In genomic region chr20:63522091-63522868, GRCh38 we compare ENCODE assay signal across 8 cellular contexts. TPM values are rescaled to one million over a fixed set of nuclear protein-coding genes. Genes with fewer than 3 reads are reported as not detected.
DNase-seq lines count a peak whose midpoint lies in the region; ATAC-seq and TF ChIP-seq lines count a peak whose summit lies in the region.

No MANE protein-coding gene starts in this region.

- 60 to 72% methylated on average over 13 of the region's 13 CpGs for WGBS in esophagus, 2 donors
- WGBS in neuronal stem cell (ENCODE audit: extremely low coverage in 2 of 2, insufficient read length in 2 of 2, insufficient replicate concordance in 1 of 2), 2 donors, result no CpG with 5 or more reads among the region's 13 CpGs

- peak in 1 of 7 experiments; percentile 3 for DNase-seq in CD8-positive, alpha-beta T cell
- DNase-seq in SJSA1 (ENCODE audit: low read depth in 1 of 2, low spot score in 2 of 2), result no peak
- no peak for DNase-seq in neuronal stem cell (ENCODE audit: low spot score)
- DNase-seq in NCI-H774 (lab: John Stamatoyannopoulos, UW), result no peak
- DNase-seq in SKM-1 treated with dmso at 0.1 percent for 144 hours (lab: John Stamatoyannopoulos, UW; ENCODE audit: unreplicated experiment), result no peak
- DNase-seq in COR-L47 (lab: John Stamatoyannopoulos, UW), result no peak
- no peak for DNase-seq in NCI-H446 (lab: John Stamatoyannopoulos, UW)

- H2BK120ac ChIP-seq in neuronal stem cell (ENCODE audit: low read depth, low read length), result peak overlapping the region; percentile 28

- no peak overlapping the region for H2BK15ac ChIP-seq in neuronal stem cell (ENCODE audit: low read length)

- peak overlapping the region; percentile 71 for H2BK5ac ChIP-seq in neuronal stem cell (ENCODE audit: low read length)

- no peak overlapping the region for H3K27ac ChIP-seq in CD8-positive, alpha-beta T cell (ENCODE audit: low read depth, low read length)
- H3K27ac ChIP-seq in SJSA1, result no peak overlapping the region
- H3K27ac ChIP-seq in esophagus (ENCODE audit: low read depth in 2 of 2, low read length in 1 of 2), result peak overlapping the region; percentile 73 to 85
- H3K27ac ChIP-seq in neuronal stem cell (replicated peaks; ENCODE audit: low read length), result no peak overlapping the region

- peak overlapping the region; percentile 37 for H3K4me2 ChIP-seq in neuronal stem cell (ENCODE audit: insufficient read depth, low read length, poor library complexity, severe bottlenecking)

- peaks cover 4% of the 10 kb centered on the region for H3K9me3 Mint-ChIP-seq in CD8-positive, alpha-beta T cell

- H3K4me1 ChIP-seq in CD8-positive, alpha-beta T cell (ENCODE audit: insufficient read depth, low read length), result peaks cover 21% of the 10 kb centered on the region
- H3K4me1 ChIP-seq in SJSA1 (replicated peaks), result peaks cover 17% of the 10 kb centered on the region
- H3K4me1 ChIP-seq in esophagus (ENCODE audit: control insufficient read depth in 2 of 2, insufficient read depth in 2 of 2, low read length in 1 of 2), result peaks cover 0 to 17% of the 10 kb centered on the region in 2 donors
- H3K4me1 ChIP-seq in neuronal stem cell (ENCODE audit: control insufficient read depth in 2 of 2, insufficient read depth in 1 of 2, low read depth in 1 of 2, low read length in 2 of 2), result peaks cover 13 to 15% of the 10 kb centered on the region in 2 donors

- H3K23ac ChIP-seq in neuronal stem cell (ENCODE audit: low read depth, low read length, poor library complexity), result peak overlapping the region; percentile 37

- H3K36me3 ChIP-seq in CD8-positive, alpha-beta T cell (ENCODE audit: insufficient read depth, low read length), result peaks cover 18% of the 10 kb centered on the region
- H3K36me3 ChIP-seq in SJSA1 (peaks cover 26% of the 10 kb centered on the region), esophagus (ENCODE audit: control insufficient read depth in 2 of 2, insufficient read depth in 2 of 2, low read length in 1 of 2) (peaks cover 0 to 19% of the 10 kb centered on the region in 2 donors), neuronal stem cell (replicated peaks in 1 of 2; ENCODE audit: control insufficient read depth in 2 of 2, insufficient read depth in 2 of 2, low read length in 2 of 2) (peaks cover 19 to 45% of the 10 kb centered on the region in 2 donors)

- peak overlapping the region; percentile 97 for H2AK5ac ChIP-seq in neuronal stem cell (ENCODE audit: low read depth, low read length)

- H2AFZ ChIP-seq in neuronal stem cell (ENCODE audit: low read length), result no peak overlapping the region

- H3K36me3 Mint-ChIP-seq in CD8-positive, alpha-beta T cell, result peaks cover 22% of the 10 kb centered on the region

- peak overlapping the region; percentile 63 for H3K9ac ChIP-seq in neuronal stem cell (ENCODE audit: low read depth, low read length, poor library complexity)

- POLR2A ChIA-PET in CD8-positive, alpha-beta T cell (lab: Charles Lee), result interaction anchor here (0.6 to 6.0 kb wide), 10 partner anchors 8 to 561 kb away, joined by 3 to 57 read pairs (median 6); partner anchors contain the start of genes LKAAEAR1, PTK6, SLC2A4RG and TPD52L2

- H3K27me3 ChIP-seq in CD8-positive, alpha-beta T cell (ENCODE audit: insufficient read depth, low read length), result no peaks in the 10 kb centered on the region
- no peaks in the 10 kb centered on the region for H3K27me3 ChIP-seq in SJSA1 (replicated peaks)
- no peaks in the 10 kb centered on the region for H3K27me3 ChIP-seq in esophagus (ENCODE audit: control insufficient read depth in 1 of 2, insufficient read depth in 2 of 2, low read length in 2 of 2)
- H3K27me3 ChIP-seq in neuronal stem cell (ENCODE audit: control insufficient read depth in 3 of 3, insufficient read depth in 3 of 3, low read depth in 1 of 3, low read length in 3 of 3), result peaks cover 0 to 3% (median 0%) of the 10 kb centered on the region in 3 experiments

- intact Hi-C loops in CD8-positive, alpha-beta T cell (cut with DNase I, micrococcal nuclease), result loop anchor here in 1 of 2 experiments (5.0 to 10.0 kb wide), 2 partner anchors 87 to 1285 kb away; partner anchors contain the start of gene OSBPL2

- ATAC-seq in CD8-positive, alpha-beta T cell, result no peak

- peak overlapping the region; percentile 83 for H3K18ac ChIP-seq in neuronal stem cell (ENCODE audit: low read length)

- H3K4me3 Mint-ChIP-seq in CD8-positive, alpha-beta T cell, result peak overlapping the region; percentile 72

- H3K4ac ChIP-seq in neuronal stem cell (ENCODE audit: low read length), result no peak overlapping the region

- H4K91ac ChIP-seq in neuronal stem cell (ENCODE audit: low read depth, low read length, poor library complexity), result no peak overlapping the region

- no peak overlapping the region for H2BK12ac ChIP-seq in neuronal stem cell (ENCODE audit: low read length)

- CTCF ChIA-PET in CD8-positive, alpha-beta T cell (lab: Charles Lee), result interaction anchor here (1.1 to 2.7 kb wide), 3 partner anchors 15 to 119 kb away, joined by 3 to 16 read pairs (median 6); partner anchors contain the start of gene PTK6

- H3K4me3 ChIP-seq in CD8-positive, alpha-beta T cell (ENCODE audit: low read depth, low read length), result no peak overlapping the region
- peak overlapping the region; percentile 9; the same call in 1 of the 2 replicates for H3K4me3 ChIP-seq in SJSA1
- peak overlapping the region; percentile 51 to 75 for H3K4me3 ChIP-seq in esophagus (ENCODE audit: low read depth in 1 of 2, low read length in 2 of 2)
- H3K4me3 ChIP-seq in neuronal stem cell (ENCODE audit: low read length in 2 of 2), result peak overlapping the region; percentile 8 to 99

- H4K8ac ChIP-seq in neuronal stem cell (ENCODE audit: low read depth, low read length), result no peak overlapping the region

- H3K4me1 Mint-ChIP-seq in CD8-positive, alpha-beta T cell (ENCODE audit: low read depth), result peaks cover 14% of the 10 kb centered on the region

- peaks cover 22% of the 10 kb centered on the region for H3K79me1 ChIP-seq in neuronal stem cell (ENCODE audit: low read depth, low read length)

- H3K9me3 ChIP-seq in CD8-positive, alpha-beta T cell (ENCODE audit: low read length), result no peaks in the 10 kb centered on the region
- H3K9me3 ChIP-seq in SJSA1 (replicated peaks) (peaks cover 5% of the 10 kb centered on the region; the same call in 1 of the 2 replicates), esophagus (ENCODE audit: control insufficient read depth in 2 of 2, insufficient read depth in 1 of 2, low read depth in 1 of 2, low read length in 1 of 2) (peaks cover 0 to 6% of the 10 kb centered on the region in 2 donors), neuronal stem cell (replicated peaks in 1 of 2; ENCODE audit: control insufficient read depth in 2 of 2, insufficient read depth in 1 of 2, low read depth in 1 of 2, low read length in 2 of 2) (peaks cover 12 to 20% of the 10 kb centered on the region in 2 donors)

- H3K27ac Mint-ChIP-seq in CD8-positive, alpha-beta T cell, result peak overlapping the region; percentile 33

- no peak overlapping the region for H3K14ac ChIP-seq in neuronal stem cell (ENCODE audit: low read length)

- TF ChIP-seq CTCF in CD8-positive, alpha-beta T cell (IDR thresholded peaks at IDR 0.05), result no peak

- H3K27me3 Mint-ChIP-seq in CD8-positive, alpha-beta T cell (ENCODE audit: low read depth), result no peaks in the 10 kb centered on the region

RNA-seq across cellular contexts. Expression of gene PPDPF, which starts 1.7 kb away (rescaled TPM):
- 100 to 1,000 TPM; 284 to 287 TPM for total RNA-seq in CD8-positive, alpha-beta T cell
- total RNA-seq in SJSA1 (2014; rRNA removed; shearing (Covaris generic)), result 47.2 and 56.7 TPM in 2 replicates
- 1,000 to 10,000 TPM in 1 of 2 donors, 100 to 1,000 TPM in 1; 615 to 1,105 TPM for polyA plus RNA-seq in esophagus
- 310 TPM for polyA plus RNA-seq in neuronal stem cell (2013, experiment 1 of 2)
- polyA plus RNA-seq in neuronal stem cell (2013, experiment 2 of 2), result 296 TPM

RNA-seq across cellular contexts. Expression of gene PTK6, which starts 14.9 kb away (rescaled TPM):
- total RNA-seq in CD8-positive, alpha-beta T cell, result under 1 TPM; 0.11 to 0.14 TPM
- total RNA-seq in SJSA1 (2014; rRNA removed; shearing (Covaris generic)), result not detected in 2 replicates
- 10 to 100 TPM; 80.1 to 81.6 TPM for polyA plus RNA-seq in esophagus
- not detected for polyA plus RNA-seq in neuronal stem cell (2013, experiment 1 of 2)
- polyA plus RNA-seq in neuronal stem cell (2013, experiment 2 of 2), result not detected

RNA-seq across cellular contexts. Expression of gene EEF1A2, which starts 23.4 kb away (rescaled TPM):
- under 1 TPM; 0.42 to 0.81 TPM for total RNA-seq in CD8-positive, alpha-beta T cell
- total RNA-seq in SJSA1 (2014; rRNA removed; shearing (Covaris generic)), result 5.2 and 13.0 TPM in 2 replicates
- polyA plus RNA-seq in esophagus, result 1 to 10 TPM in 1 of 2 donors, under 1 TPM in 1; 0.86 to 7.3 TPM
- polyA plus RNA-seq in neuronal stem cell (2013, experiment 1 of 2), result 0.57 TPM
- polyA plus RNA-seq in neuronal stem cell (2013, experiment 2 of 2), result 0.96 TPM

RNA-seq across cellular contexts. Expression of gene SRMS, which starts 25.3 kb away (rescaled TPM):
- not detected for total RNA-seq in CD8-positive, alpha-beta T cell
- total RNA-seq in SJSA1 (2014; rRNA removed; shearing (Covaris generic)), result not detected in 2 replicates
- polyA plus RNA-seq in esophagus, result under 1 TPM in 1 of 2 donors, not detected in 1; 0.04 TPM
- polyA plus RNA-seq in neuronal stem cell (2013, experiment 1 of 2), result not detected
- not detected for polyA plus RNA-seq in neuronal stem cell (2013, experiment 2 of 2)

RNA-seq across cellular contexts. Expression of gene FNDC11, which starts 31.7 kb away (rescaled TPM):
- total RNA-seq in CD8-positive, alpha-beta T cell, result under 1 TPM; 0.50 to 0.52 TPM
- total RNA-seq in SJSA1 (2014; rRNA removed; shearing (Covaris generic)), result 0.11 TPM in 1 of 2 replicates, not detected in the other
- polyA plus RNA-seq in esophagus, result under 1 TPM; 0.07 to 0.26 TPM
- 7.5 TPM for polyA plus RNA-seq in neuronal stem cell (2013, experiment 1 of 2)
- polyA plus RNA-seq in neuronal stem cell (2013, experiment 2 of 2), result 7.2 TPM

Comparison
In these comparisons a context has a peak if more than half of its experiments do, and no peak if none do; other contexts are left out.
1. H3K27ac ChIP-seq: peak in esophagus (2 of 2); none in CD8-positive, alpha-beta T cell (single experiment), SJSA1 (single experiment) and neuronal stem cell (single experiment).